In the genomic region with DNA sequence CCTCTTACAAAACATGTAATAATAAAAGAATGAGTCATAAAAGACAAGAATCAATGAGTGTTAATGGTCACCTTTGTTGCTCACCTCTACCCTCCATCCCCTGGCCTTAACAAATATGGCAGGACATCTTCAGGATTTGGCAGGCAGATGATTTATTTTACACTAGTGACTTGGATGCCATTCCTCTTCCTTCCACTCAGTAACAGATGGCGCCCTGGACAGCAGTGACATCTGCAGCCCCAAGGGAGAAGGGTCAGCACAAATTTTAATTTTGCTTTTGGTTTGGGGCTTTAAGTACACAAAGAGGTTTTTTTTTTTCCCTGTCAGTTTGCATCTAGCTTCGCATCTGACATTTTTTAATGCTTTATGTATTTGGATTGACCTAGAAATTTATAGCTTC, we compare ENCODE assay signal across 7 cellular contexts.
A peak's percentile ranks its signal among the peaks of the same experiment; 100 is the strongest.
DNase-seq lines count a peak whose midpoint lies in the region; ATAC-seq, FAIRE-seq and TF ChIP-seq lines count a peak whose summit lies in the region.
"Not testable (repeated sequence)": the region's sequence is repeated elsewhere in the genome, so short reads cannot be mapped to it uniquely, and the experiment has no call there.

No MANE protein-coding gene starts in this region.

- TF ChIP-seq POLR2A in HepG2 (IDR thresholded peaks at IDR 0.05; ENCODE audit: insufficient read depth in 1 of 2, low read depth in 2 of 2, low read length in 2 of 2), result not testable (repeated sequence)

- H4K20me1 ChIP-seq in HepG2 (ENCODE audit: insufficient read depth, low read length), result not testable (repeated sequence)

- POLR2A ChIA-PET in activated CD8-positive, alpha-beta T cell treated with anti-CD3 and anti-CD28 coated beads for 36 hours (lab: Charles Lee); HepG2 (lab: Yijun Ruan, JAX): not testable (repeated sequence)

- not testable (repeated sequence) for H3K27ac Mint-ChIP-seq in activated CD8-positive, alpha-beta T cell treated with anti-CD3 and anti-CD28 coated beads for 36 hours

- H3K27me3 Mint-ChIP-seq in activated CD8-positive, alpha-beta T cell treated with anti-CD3 and anti-CD28 coated beads for 36 hours, result not testable (repeated sequence)

- not testable (repeated sequence) for H3K27me3 ChIP-seq in HepG2 (ENCODE audit: control insufficient read depth in 1 of 2, insufficient read depth in 2 of 2, low read length in 2 of 2)

- H3K9me3 Mint-ChIP-seq in activated CD8-positive, alpha-beta T cell treated with anti-CD3 and anti-CD28 coated beads for 36 hours, result not testable (repeated sequence)

- not testable (repeated sequence) for H3K27ac ChIP-seq in HepG2 (ENCODE audit: extremely low read length, insufficient read depth, low read length)

- CTCF ChIA-PET in activated CD8-positive, alpha-beta T cell treated with anti-CD3 and anti-CD28 coated beads for 36 hours (lab: Charles Lee); HepG2 (lab: Yijun Ruan, JAX; ENCODE audit: low intra/inter-chr PET ratio, low total read pairs): not testable (repeated sequence)

- H3K9ac ChIP-seq in HepG2 (ENCODE audit: insufficient read depth, low read depth, low read length), result not testable (repeated sequence)

- not testable (repeated sequence) for H3K4me2 ChIP-seq in HepG2 (ENCODE audit: low read depth, low read length)

- 0% methylated on average over 1 of the region's 2 CpGs for WGBS in HepG2 (ENCODE audit: low lambda C conversion rate)

- peak; percentile 1 for DNase-seq in activated CD8-positive, alpha-beta T cell treated with anti-CD3 and anti-CD28 coated beads for 36 hours
- DNase-seq in HepG2 (ENCODE audit: low spot score), result not testable (repeated sequence)

- intact Hi-C loops in activated CD8-positive, alpha-beta T cell treated with anti-CD3 and anti-CD28 coated beads for 36 hours (cut with micrococcal nuclease); HepG2 (cut with micrococcal nuclease; ENCODE audit: unreplicated experiment): not testable (repeated sequence)

- TF ChIP-seq EP300 in HepG2 (IDR thresholded peaks at IDR 0.05; ENCODE audit: low read depth in 2 of 2, low read length in 2 of 2); HepG2 (CRISPR knock-in tag; IDR thresholded peaks at IDR 0.05; ENCODE audit: borderline replicate concordance): not testable (repeated sequence)

- H3K36me3 Mint-ChIP-seq in activated CD8-positive, alpha-beta T cell treated with anti-CD3 and anti-CD28 coated beads for 36 hours (ENCODE audit: low read depth), result not testable (repeated sequence)

- BruUV-seq in HepG2 (replicated peaks; lab: Mats Ljungman, UMichigan), result not testable (repeated sequence)

- not testable (repeated sequence) for TF ChIP-seq RAD21 in HepG2 (CRISPR knock-in tag; IDR thresholded peaks at IDR 0.05)

- not testable (repeated sequence) for FAIRE-seq in HepG2 (lab: Jason Lieb, UNC)

- not testable (repeated sequence) for H3K4me3 ChIP-seq in HepG2 (replicated peaks in 1 of 3; ENCODE audit: insufficient read depth in 1 of 3, low read depth in 2 of 3, low read length in 3 of 3)

- not testable (repeated sequence) for H3K36me3 ChIP-seq in HepG2 (replicated peaks in 1 of 2; ENCODE audit: control insufficient read depth in 1 of 2, insufficient read depth in 2 of 2, low read length in 2 of 2)

- in situ Hi-C loops in HepG2 (cut with HindIII; ENCODE audit: extremely low pct_ligation_motif_present, low pct_unique_long_range_greater_than_20kb), result not testable (repeated sequence)

- H3K9me3 ChIP-seq in HepG2 (ENCODE audit: low read length), result not testable (repeated sequence)

- H3K4me3 Mint-ChIP-seq in activated CD8-positive, alpha-beta T cell treated with anti-CD3 and anti-CD28 coated beads for 36 hours, result not testable (repeated sequence)

- H3K79me2 ChIP-seq in HepG2 (ENCODE audit: insufficient read depth, low read length), result not testable (repeated sequence)

- ATAC-seq in GM18502 (IDR thresholded peaks at IDR 0.05; ENCODE audit: poor library complexity, unreplicated experiment) (peak; percentile 81), GM19395 (IDR thresholded peaks at IDR 0.05; ENCODE audit: unreplicated experiment) (peak; percentile 67), GM21619 (IDR thresholded peaks at IDR 0.05; ENCODE audit: unreplicated experiment) (peak; percentile 77), HG03060 (IDR thresholded peaks at IDR 0.05; ENCODE audit: low read depth, unreplicated experiment) (peak; percentile 43), HG03558 (IDR thresholded peaks at IDR 0.05; ENCODE audit: extremely low read depth, unreplicated experiment) (peak; percentile 65), HepG2 (peak; percentile 98)
- not testable (repeated sequence) for ATAC-seq in activated CD8-positive, alpha-beta T cell treated with anti-CD3 and anti-CD28 coated beads for 36 hours

- not testable (repeated sequence) for H3K4me1 Mint-ChIP-seq in activated CD8-positive, alpha-beta T cell treated with anti-CD3 and anti-CD28 coated beads for 36 hours (ENCODE audit: low read depth)

- H2AFZ ChIP-seq in HepG2 (ENCODE audit: low read length), result not testable (repeated sequence)

- H3K4me1 ChIP-seq in HepG2 (ENCODE audit: insufficient read depth, low read length), result not testable (repeated sequence)

- TF ChIP-seq CTCF in activated CD8-positive, alpha-beta T cell treated with anti-CD3 and anti-CD28 coated beads for 36 hours (IDR thresholded peaks at IDR 0.05); HepG2 (CRISPR knock-in tag; IDR thresholded peaks at IDR 0.05): not testable (repeated sequence)

TF ChIP-seq in HepG2, 621 proteins besides CTCF, POLR2A, EP300 and RAD21:
- peak; percentile 48 for TF ChIP-seq STAG1 (CRISPR knock-in tag; IDR thresholded peaks at IDR 0.05)
